Comparison of ENCODE assay signal across 2 cellular contexts in the genomic region with DNA sequence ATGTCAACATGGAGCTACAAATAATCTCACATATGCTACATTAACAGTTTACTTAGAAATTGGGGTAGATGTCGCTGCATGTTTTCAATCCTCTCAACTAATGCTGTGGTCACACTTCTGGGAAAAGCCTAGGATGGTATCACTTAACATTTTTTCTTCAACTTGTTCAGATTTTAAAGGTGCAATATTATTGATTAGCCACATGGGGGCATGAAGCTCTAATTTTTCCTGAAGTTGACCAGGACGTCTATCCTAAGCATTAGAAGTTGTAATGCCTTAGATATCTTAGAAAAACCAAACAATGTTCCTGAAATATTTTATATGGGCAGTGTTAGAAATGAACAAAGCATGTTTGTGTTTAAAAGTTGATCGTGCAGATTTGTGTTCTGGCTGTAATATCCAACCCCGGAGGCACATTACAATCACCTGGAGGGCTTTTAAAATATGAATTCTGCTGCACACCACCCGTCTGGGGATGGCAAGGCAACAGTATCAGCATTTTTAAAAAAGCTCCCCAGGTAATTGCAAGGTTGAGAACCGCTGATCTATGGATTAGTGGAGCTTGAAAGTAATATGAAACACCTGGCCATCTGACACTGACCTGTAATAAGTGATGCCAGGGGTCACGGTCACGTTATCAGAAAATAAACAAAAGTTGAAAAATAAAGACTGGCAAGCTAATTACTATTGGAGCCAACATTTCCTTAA.
TF ChIP-seq lines count a peak whose summit lies in the region.

No MANE protein-coding gene starts in this region.

TF ChIP-seq in IMR-90, 13 proteins besides CTCF, POLR2A, EP300 and RAD21:
- TF ChIP-seq MAZ (IDR thresholded peaks at IDR 0.05; ENCODE audit: borderline replicate concordance, low read depth, low read length): no peak
- peak; percentile 88 for TF ChIP-seq SMC3 (IDR thresholded peaks at IDR 0.05; ENCODE audit: low read depth, low read length)

TF ChIP-seq in SK-N-SH, 30 proteins besides CTCF, POLR2A, EP300 and RAD21:
- TF ChIP-seq MXI1 (IDR thresholded peaks at IDR 0.05; ENCODE audit: low read depth, low read length) (0 out of 2 replicates have a peak, but pooled peaks have one; percentile 32), FOXM1 (IDR thresholded peaks at IDR 0.05; ENCODE audit: low read depth) (no peak), SMC3 (IDR thresholded peaks at IDR 0.05; ENCODE audit: low read depth, low read length) (peak; percentile 78)
